Comparison of ENCODE assay signal across 13 cellular contexts in genomic region chr1:101148987-101149386, GRCh38.
A peak's percentile ranks its signal among the peaks of the same experiment; 100 is the strongest.
DNase-seq lines count a peak whose midpoint lies in the region; ATAC-seq and TF ChIP-seq lines count a peak whose summit lies in the region.
"Had no signal": no experiment of that assay in that cellular context is flagged by ENCODE, and none has a peak within 500 bp of the region (broad histone marks: within the 10 kb centered on the region; RNA-seq: fewer than 3 reads in every experiment).

No MANE protein-coding gene starts in this region.

- H3K4me3 ChIP-seq in PC-3 (ENCODE audit: low read length) (no peak overlapping the region), fibroblast of mammary gland (ENCODE audit: control insufficient read depth, low read depth, low read length) (no peak overlapping the region), prostate gland (no peak overlapping the region)
- H3K4me3 ChIP-seq: lung had no signal

- WGBS in prostate gland: 6% methylated on average over 3 of the region's 3 CpGs

- DNase-seq in GM04504 (ENCODE audit: low read depth): peak; percentile 28
- peak; percentile 13 for DNase-seq in PC-3
- DNase-seq in fibroblast of mammary gland (ENCODE audit: low read depth): peak; percentile 12
- peak; percentile 28 for DNase-seq in prostate gland (ENCODE audit: low spot score)
- DNase-seq in D341Med (ENCODE audit: low spot score): no peak
- DNase-seq in activated T-cell treated with anti-CD3 and anti-CD28 coated beads, Interleukin-2, amount 50 U/mL, for 24 hours: no peak
- DNase-seq: activated CD4-positive, alpha-beta T cell treated with anti-CD3 and anti-CD28 coated beads, Interleukin-2, amount 50 U/mL, for 48 hours; activated naive CD4-positive, alpha-beta T cell treated with anti-CD3 and anti-CD28 coated beads, Interleukin-2, amount 10 ng/mL, durations not matched to agents 7 days and 5 days; Calu3; NCI-H187 had no signal

- H3K4me1 ChIP-seq in PC-3 (ENCODE audit: insufficient read depth, low read length): peaks cover 26% of the 10 kb centered on the region
- H3K4me1 ChIP-seq in prostate gland (replicated peaks): no peaks in the 10 kb centered on the region

- no peaks in the 10 kb centered on the region for H3F3A ChIP-seq in PC-3 (ENCODE audit: low read length, unreplicated experiment)

- H3K9ac ChIP-seq in PC-3 (ENCODE audit: low read length): no peak overlapping the region

- no peaks in the 10 kb centered on the region for H3K9me2 ChIP-seq in PC-3 (replicated peaks; ENCODE audit: low read length)

- ATAC-seq in PC-3 (peak; percentile 42), HG03571 (IDR thresholded peaks at IDR 0.05; ENCODE audit: unreplicated experiment) (no peak)

- TF ChIP-seq CTCF in PC-3 (conservative IDR thresholded peaks at IDR 0.05; ENCODE audit: low read depth, low read length): no peak
- TF ChIP-seq CTCF in fibroblast of mammary gland (conservative IDR thresholded peaks at IDR 0.05; ENCODE audit: control insufficient read depth, insufficient read depth, low read depth, low read length): no peak
- no peak for TF ChIP-seq CTCF in prostate gland (IDR thresholded peaks at IDR 0.05)

- TF ChIP-seq POLR2A in prostate gland (IDR thresholded peaks at IDR 0.05): no peak

- H2AFZ ChIP-seq in PC-3 (ENCODE audit: low read length): peak overlapping the region; percentile 5

- intact Hi-C loops in PC-3 (cut with micrococcal nuclease): no loop called here
- intact Hi-C loops in prostate gland (cut with DNase I): no loop called here

- no peaks in the 10 kb centered on the region for H3K9me3 Mint-ChIP-seq in activated T-cell treated with anti-CD3 and anti-CD28 coated beads, Interleukin-2, amount 50 U/mL, for 24 hours
- H3K9me3 Mint-ChIP-seq: activated naive CD4-positive, alpha-beta T cell treated with anti-CD3 and anti-CD28 coated beads, Interleukin-2, amount 10 ng/mL, durations not matched to agents 7 days and 5 days; T-helper 1 cell treated with Interleukin-12 subunit alpha and Interleukin-12 subunit beta and Interleukin-4 antibody, amounts not matched to agents 30 μg/mL and 1 μg/mL, for 36 hours had no signal

- peaks cover 51% of the 10 kb centered on the region for H3K4me1 Mint-ChIP-seq in activated T-cell treated with anti-CD3 and anti-CD28 coated beads, Interleukin-2, amount 50 U/mL, for 24 hours (ENCODE audit: low read depth)

- BruUV-seq in PC-3 (replicated peaks; lab: Mats Ljungman, UMichigan): no TSS peak

- no peak overlapping the region for H3K27ac ChIP-seq in PC-3 (ENCODE audit: low read length)
- H3K27ac ChIP-seq in prostate gland: no peak overlapping the region

- CTCF ChIA-PET in PC-3 (lab: Charles Lee): interaction anchor here (0.6 kb wide), 1 partner anchor 86 kb away, joined by 8 read pairs; no protein-coding TSS in a partner anchor

- H3K9me3 ChIP-seq in PC-3 (ENCODE audit: low read length) (no peaks in the 10 kb centered on the region), prostate gland (no peaks in the 10 kb centered on the region)

- H3K4me3 Mint-ChIP-seq in activated T-cell treated with anti-CD3 and anti-CD28 coated beads, Interleukin-2, amount 50 U/mL, for 24 hours: no peak overlapping the region
- H3K4me3 Mint-ChIP-seq: activated naive CD4-positive, alpha-beta T cell treated with anti-CD3 and anti-CD28 coated beads, Interleukin-2, amount 10 ng/mL, durations not matched to agents 7 days and 5 days; T-helper 1 cell treated with Interleukin-12 subunit alpha and Interleukin-12 subunit beta and Interleukin-4 antibody, amounts not matched to agents 30 μg/mL and 1 μg/mL, for 36 hours had no signal

- no peak overlapping the region for H3K4me2 ChIP-seq in PC-3 (ENCODE audit: low read length)

- POLR2A ChIA-PET in PC-3 (lab: Charles Lee; ENCODE audit: unreplicated experiment): no interaction called here

- H3K36me3 Mint-ChIP-seq in activated T-cell treated with anti-CD3 and anti-CD28 coated beads, Interleukin-2, amount 50 U/mL, for 24 hours (ENCODE audit: low read depth): no peaks in the 10 kb centered on the region
- H3K36me3 Mint-ChIP-seq: activated naive CD4-positive, alpha-beta T cell treated with anti-CD3 and anti-CD28 coated beads, Interleukin-2, amount 10 ng/mL, durations not matched to agents 7 days and 5 days had no signal

- no peaks in the 10 kb centered on the region for H4K20me1 ChIP-seq in PC-3 (ENCODE audit: low read length)

- H3K27me3 ChIP-seq in PC-3 (ENCODE audit: low read length) (no peaks in the 10 kb centered on the region), prostate gland (replicated peaks; ENCODE audit: insufficient read depth) (no peaks in the 10 kb centered on the region)

- no peak overlapping the region for H3K27ac Mint-ChIP-seq in activated T-cell treated with anti-CD3 and anti-CD28 coated beads, Interleukin-2, amount 50 U/mL, for 24 hours
- H3K27ac Mint-ChIP-seq: activated naive CD4-positive, alpha-beta T cell treated with anti-CD3 and anti-CD28 coated beads, Interleukin-2, amount 10 ng/mL, durations not matched to agents 7 days and 5 days; T-helper 1 cell treated with Interleukin-12 subunit alpha and Interleukin-12 subunit beta and Interleukin-4 antibody, amounts not matched to agents 30 μg/mL and 1 μg/mL, for 36 hours had no signal

- H3K79me2 ChIP-seq in PC-3 (ENCODE audit: low read length): no peaks in the 10 kb centered on the region

- H3K36me3 ChIP-seq in PC-3 (ENCODE audit: low read depth, low read length) (no peaks in the 10 kb centered on the region), prostate gland (no peaks in the 10 kb centered on the region)

- no peaks in the 10 kb centered on the region for H3K27me3 Mint-ChIP-seq in activated T-cell treated with anti-CD3 and anti-CD28 coated beads, Interleukin-2, amount 50 U/mL, for 24 hours
- H3K27me3 Mint-ChIP-seq: activated naive CD4-positive, alpha-beta T cell treated with anti-CD3 and anti-CD28 coated beads, Interleukin-2, amount 10 ng/mL, durations not matched to agents 7 days and 5 days had no signal

Comparison
In these comparisons a context has a peak if more than half of its experiments do, and no peak if none do; other contexts are left out.
1. DNase-seq: peak in GM04504 (single experiment), PC-3 (single experiment), fibroblast of mammary gland (single experiment) and prostate gland (single experiment); none in D341Med (single experiment) and activated T-cell treated with anti-CD3 and anti-CD28 coated beads, Interleukin-2, amount 50 U/mL, for 24 hours (single experiment).